ENCODE assay signal across 18 cellular contexts in the genomic region with DNA sequence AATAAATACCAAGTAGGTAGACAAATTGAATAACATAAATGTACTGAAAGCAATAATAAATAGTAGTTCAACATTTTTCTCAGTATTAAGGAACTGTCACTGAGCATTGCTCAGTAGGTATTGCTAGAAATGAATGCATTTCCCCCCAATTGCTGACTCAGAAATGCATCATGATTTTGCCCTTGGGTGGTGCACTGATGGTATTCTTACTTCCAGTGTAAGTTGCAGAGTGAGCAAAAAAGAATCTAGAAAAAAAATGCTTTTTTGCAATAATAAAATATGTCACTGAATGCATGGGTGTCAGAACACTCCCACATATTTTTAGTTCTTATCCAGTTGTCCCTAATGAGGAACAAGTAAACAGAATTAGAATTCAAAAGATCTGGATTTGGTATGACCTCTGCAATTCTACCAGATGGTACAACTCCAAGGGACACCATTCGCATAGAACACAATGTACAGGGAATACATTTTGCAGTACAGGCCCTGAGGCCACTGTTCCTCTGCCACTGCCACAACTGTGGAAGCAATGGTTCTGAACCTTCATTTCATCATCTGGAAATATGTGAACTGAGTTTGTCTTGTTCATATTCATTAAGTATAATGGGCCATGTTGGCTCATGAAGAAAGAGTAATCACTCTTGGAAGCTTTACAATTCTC.
DNase-seq lines count a peak whose midpoint lies in the region; ATAC-seq, FAIRE-seq and TF ChIP-seq lines count a peak whose summit lies in the region.
"Had no signal": no experiment of that assay in that cellular context is flagged by ENCODE, and none has a peak within 500 bp of the region (broad histone marks: within the 10 kb centered on the region; RNA-seq: fewer than 3 reads in every experiment).

No MANE protein-coding gene starts in this region.

- H3K9ac ChIP-seq in neuronal stem cell (ENCODE audit: low read depth, low read length, poor library complexity): no peak overlapping the region

- ATAC-seq in activated T-cell treated with anti-CD3 and anti-CD28 coated beads, Interleukin-2, amount 50 U/mL, for 72 hours (replicated peaks in 1 of 2): peak; percentile 80 to 87
- no peak for ATAC-seq in HG02981 (IDR thresholded peaks at IDR 0.05; ENCODE audit: unreplicated experiment)
- ATAC-seq: heart right ventricle had no signal

- WGBS in neuronal stem cell (ENCODE audit: extremely low coverage in 2 of 2, insufficient read length in 2 of 2, insufficient replicate concordance in 1 of 2), 2 donors: no CpG with 5 or more reads among the region's 1 CpG

- H3K79me1 ChIP-seq in neuronal stem cell (ENCODE audit: low read depth, low read length): no peaks in the 10 kb centered on the region

- H2BK12ac ChIP-seq in neuronal stem cell (ENCODE audit: low read length): no peak overlapping the region

- H3K14ac ChIP-seq in neuronal stem cell (ENCODE audit: low read length): no peak overlapping the region

- no peaks in the 10 kb centered on the region for H3K4me1 ChIP-seq in neuronal stem cell (ENCODE audit: control insufficient read depth in 2 of 2, insufficient read depth in 1 of 2, low read depth in 1 of 2, low read length in 2 of 2)
- H3K4me1 ChIP-seq: HAP-1, heart right ventricle, left ventricle myocardium inferior had no signal

- TF ChIP-seq CTCF in bronchial epithelial cell (IDR thresholded peaks at IDR 0.05; ENCODE audit: insufficient read depth, low read length, severe bottlenecking) (no peak), glutamatergic neuron (IDR thresholded peaks at IDR 0.05; ENCODE audit: partially characterized antibody, unreplicated experiment) (no peak)

- H3K27ac ChIP-seq in neuronal stem cell (replicated peaks; ENCODE audit: low read length): no peak overlapping the region
- H3K27ac ChIP-seq: heart right ventricle, left ventricle myocardium inferior had no signal

- no peak overlapping the region for H3K4me3 Mint-ChIP-seq in activated T-cell treated with anti-CD3 and anti-CD28 coated beads, Interleukin-2, amount 50 U/mL, for 72 hours
- H3K4me3 Mint-ChIP-seq in glutamatergic neuron (ENCODE audit: unreplicated experiment): no peak overlapping the region
- H3K4me3 Mint-ChIP-seq: activated naive CD8-positive, alpha-beta T cell; IgD-negative memory B cell had no signal

- no peaks in the 10 kb centered on the region for H3K27me3 Mint-ChIP-seq in activated T-cell treated with anti-CD3 and anti-CD28 coated beads, Interleukin-2, amount 50 U/mL, for 72 hours (ENCODE audit: low read depth)
- H3K27me3 Mint-ChIP-seq in glutamatergic neuron (ENCODE audit: unreplicated experiment): no peaks in the 10 kb centered on the region
- H3K27me3 Mint-ChIP-seq: activated naive CD8-positive, alpha-beta T cell; IgD-negative memory B cell had no signal

- no peak overlapping the region for H2BK120ac ChIP-seq in neuronal stem cell (ENCODE audit: low read depth, low read length)

- no peak overlapping the region for H2AK5ac ChIP-seq in neuronal stem cell (ENCODE audit: low read depth, low read length)

- no peaks in the 10 kb centered on the region for H3K36me3 ChIP-seq in MG63
- H3K36me3 ChIP-seq in bronchial epithelial cell (ENCODE audit: control insufficient read depth, insufficient read depth, low read length): no peaks in the 10 kb centered on the region
- H3K36me3 ChIP-seq in neuronal stem cell (replicated peaks in 1 of 2; ENCODE audit: control insufficient read depth in 2 of 2, insufficient read depth in 2 of 2, low read length in 2 of 2): no peaks in the 10 kb centered on the region
- H3K36me3 ChIP-seq: HAP-1, heart right ventricle, left ventricle myocardium inferior had no signal

- H2AFZ ChIP-seq in neuronal stem cell (ENCODE audit: low read length): no peak overlapping the region

- H2BK5ac ChIP-seq in neuronal stem cell (ENCODE audit: low read length): no peak overlapping the region

- no peak overlapping the region for H3K23ac ChIP-seq in neuronal stem cell (ENCODE audit: low read depth, low read length, poor library complexity)

- H3K18ac ChIP-seq in neuronal stem cell (ENCODE audit: low read length): no peak overlapping the region

- H3K9me3 ChIP-seq in MG63 (no peaks in the 10 kb centered on the region), neuronal stem cell (replicated peaks in 1 of 2; ENCODE audit: control insufficient read depth in 2 of 2, insufficient read depth in 1 of 2, low read depth in 1 of 2, low read length in 2 of 2) (no peaks in the 10 kb centered on the region)
- H3K9me3 ChIP-seq: HAP-1, heart right ventricle, left ventricle myocardium inferior had no signal

- no peak overlapping the region for H4K91ac ChIP-seq in neuronal stem cell (ENCODE audit: low read depth, low read length, poor library complexity)

- H3K4me3 ChIP-seq in MG63 (no peak overlapping the region), bronchial epithelial cell (ENCODE audit: low read depth, low read length) (no peak overlapping the region), neuronal stem cell (ENCODE audit: low read length in 2 of 2) (no peak overlapping the region)
- H3K4me3 ChIP-seq: HAP-1, heart right ventricle, left ventricle myocardium inferior had no signal

- no peak overlapping the region for H3K27ac Mint-ChIP-seq in activated T-cell treated with anti-CD3 and anti-CD28 coated beads, Interleukin-2, amount 50 U/mL, for 72 hours
- H3K27ac Mint-ChIP-seq in glutamatergic neuron (ENCODE audit: unreplicated experiment): no peak overlapping the region
- H3K27ac Mint-ChIP-seq: activated naive CD8-positive, alpha-beta T cell; IgD-negative memory B cell had no signal

- H3K36me3 Mint-ChIP-seq in activated T-cell treated with anti-CD3 and anti-CD28 coated beads, Interleukin-2, amount 50 U/mL, for 72 hours (ENCODE audit: insufficient read depth in 2 of 2): no peaks in the 10 kb centered on the region
- H3K36me3 Mint-ChIP-seq in glutamatergic neuron (ENCODE audit: unreplicated experiment): no peaks in the 10 kb centered on the region
- H3K36me3 Mint-ChIP-seq: activated naive CD8-positive, alpha-beta T cell; IgD-negative memory B cell had no signal

- H3K4me1 Mint-ChIP-seq in activated T-cell treated with anti-CD3 and anti-CD28 coated beads, Interleukin-2, amount 50 U/mL, for 72 hours (ENCODE audit: low read depth): peaks cover 23% of the 10 kb centered on the region
- H3K4me1 Mint-ChIP-seq in glutamatergic neuron (ENCODE audit: low read depth, unreplicated experiment): peaks cover 2% of the 10 kb centered on the region
- H3K4me1 Mint-ChIP-seq: IgD-negative memory B cell had no signal

- DNase-seq in activated T-cell treated with anti-CD3 and anti-CD28 coated beads, Interleukin-2, amount 50 U/mL, for 72 hours: peak; percentile 37 to 52
- DNase-seq in activated T-cell treated with anti-CD3 and anti-CD28 coated beads, Interleukin-2, amount 50 U/mL, for 48 hours: no peak
- peak; percentile 63 for DNase-seq in MG63
- peak; percentile 89 for DNase-seq in bronchial epithelial cell (ENCODE audit: low read depth)
- DNase-seq in renal cortical epithelial cell (ENCODE audit: low read depth): peak; percentile 56
- no peak for DNase-seq in glutamatergic neuron
- DNase-seq in neuronal stem cell (ENCODE audit: low spot score): no peak
- DNase-seq: DND-41; heart right ventricle; left ventricle myocardium inferior; NCI-H1694 treated with DMSO at 0.1 percent for 48 hours; NK-92 treated with Interleukin-12 subunit alpha and Interleukin-12 subunit beta, amount 100 ng/mL, for 24 hours; small intestine had no signal

- no peak overlapping the region for H4K8ac ChIP-seq in neuronal stem cell (ENCODE audit: low read depth, low read length)

- H3K9me3 Mint-ChIP-seq in activated T-cell treated with anti-CD3 and anti-CD28 coated beads, Interleukin-2, amount 50 U/mL, for 72 hours: no peaks in the 10 kb centered on the region
- no peaks in the 10 kb centered on the region for H3K9me3 Mint-ChIP-seq in glutamatergic neuron (ENCODE audit: unreplicated experiment)
- H3K9me3 Mint-ChIP-seq: IgD-negative memory B cell had no signal

- no peak overlapping the region for H2BK15ac ChIP-seq in neuronal stem cell (ENCODE audit: low read length)

- no peak overlapping the region for H3K4me2 ChIP-seq in neuronal stem cell (ENCODE audit: insufficient read depth, low read length, poor library complexity, severe bottlenecking)

- no peak for FAIRE-seq in bronchial epithelial cell (lab: Jason Lieb, UNC)
- FAIRE-seq: small intestine, urothelium cell line had no signal

- H3K27me3 ChIP-seq in MG63 (no peaks in the 10 kb centered on the region), bronchial epithelial cell (ENCODE audit: control insufficient read depth, insufficient read depth, low read length) (no peaks in the 10 kb centered on the region), neuronal stem cell (ENCODE audit: control insufficient read depth in 3 of 3, insufficient read depth in 3 of 3, low read depth in 1 of 3, low read length in 3 of 3) (no peaks in the 10 kb centered on the region)

- no peak overlapping the region for H3K4ac ChIP-seq in neuronal stem cell (ENCODE audit: low read length)

Comparison
In these comparisons a context has a peak if more than half of its experiments do, and no peak if none do; other contexts are left out.
1. DNase-seq: peak in activated T-cell treated with anti-CD3 and anti-CD28 coated beads, Interleukin-2, amount 50 U/mL, for 72 hours (2 of 2), MG63 (single experiment), bronchial epithelial cell (single experiment) and renal cortical epithelial cell (single experiment); none in activated T-cell treated with anti-CD3 and anti-CD28 coated beads, Interleukin-2, amount 50 U/mL, for 48 hours (0 of 2), glutamatergic neuron (single experiment) and neuronal stem cell (single experiment).